ENCODE assay signal across 20 cellular contexts in genomic region chr22:31281733-31282132, GRCh38. TPM values are rescaled to one million over a fixed set of nuclear protein-coding genes. Genes with fewer than 3 reads are reported as not detected.
DNase-seq lines count a peak whose midpoint lies in the region; ATAC-seq and TF ChIP-seq lines count a peak whose summit lies in the region.
"Had no signal": no experiment of that assay in that cellular context is flagged by ENCODE, and none has a peak within 500 bp of the region (broad histone marks: within the 10 kb centered on the region; RNA-seq: fewer than 3 reads in every experiment).

No MANE protein-coding gene starts in this region.

- DNase-seq in activated T-cell treated with anti-CD3 and anti-CD28 coated beads, Interleukin-2, amount 50 U/mL, for 72 hours, result no peak
- no peak for DNase-seq in activated T-cell treated with anti-CD3 and anti-CD28 coated beads, Interleukin-2, amount 50 U/mL, for 48 hours
- DNase-seq in T-helper 17 cell (no peak), epithelial cell of prostate (ENCODE audit: low read depth, low spot score) (no peak), spleen (no peak), amygdala (lab: John Stamatoyannopoulos, UW) (no peak), cortex of kidney (lab: John Stamatoyannopoulos, UW) (no peak)
- DNase-seq in activated T-helper 2 cell treated with anti-CD3 and anti-CD28 coated beads, Interferon-gamma antibody, Interleukin-2, Interleukin-4, amounts not matched to agents 10 μg/mL and 5 μg/mL and 100 μg/mL, durations not matched to agents 14 hours and 24 hours and 36 hours (ENCODE audit: low spot score), result no peak
- DNase-seq: activated CD8-positive, alpha-beta memory T cell treated with anti-CD3 and anti-CD28 coated beads, Interleukin-2, amount 50 U/mL, for 4 hours; central memory CD4-positive, alpha-beta T cell; hippocampal formation; kidney glomerular epithelial cell; NCI-H1092 treated with DMSO at 0.1 percent for 48 hours; NCI-H2081; NCI-H510A; retina; SIG-M5; stimulated activated naive B cell treated with anti-CD40 and anti-IgM and Interleukin-4, amounts not matched to agents 10 μg/mL and 1 μg/mL and 100 μg/mL, for 72 hours; T1000 had no signal

- H3K27ac Mint-ChIP-seq in activated T-cell treated with anti-CD3 and anti-CD28 coated beads, Interleukin-2, amount 50 U/mL, for 72 hours, result peak overlapping the region; percentile 71
- H3K27ac Mint-ChIP-seq in T-helper 17 cell, result peak overlapping the region; percentile 100
- H3K27ac Mint-ChIP-seq in activated T-helper 2 cell treated with anti-CD3 and anti-CD28 coated beads, Interferon-gamma antibody, Interleukin-2, Interleukin-4, amounts not matched to agents 10 μg/mL and 5 μg/mL and 100 μg/mL, durations not matched to agents 14 hours and 24 hours and 36 hours, result no peak overlapping the region

- intact Hi-C loops in spleen (cut with DNase I; ENCODE audit: low total_unique reads), result no loop called here
- intact Hi-C loops in activated T-helper 2 cell treated with anti-CD3 and anti-CD28 coated beads, Interferon-gamma antibody, Interleukin-2, Interleukin-4, amounts not matched to agents 10 μg/mL and 5 μg/mL and 100 μg/mL, durations not matched to agents 14 hours and 24 hours and 36 hours (cut with micrococcal nuclease), result no loop called here

- H3K27me3 ChIP-seq in spleen (replicated peaks in 1 of 7), result no peaks in the 10 kb centered on the region
- H3K27me3 ChIP-seq: neutrophil had no signal

- no peak for TF ChIP-seq CTCF in spleen (IDR thresholded peaks at IDR 0.05 in 8 of 11, conservative IDR thresholded peaks at IDR 0.05 in 3 of 11)

- no peaks in the 10 kb centered on the region for H3K9me3 Mint-ChIP-seq in activated T-cell treated with anti-CD3 and anti-CD28 coated beads, Interleukin-2, amount 50 U/mL, for 72 hours
- H3K9me3 Mint-ChIP-seq in activated T-helper 2 cell treated with anti-CD3 and anti-CD28 coated beads, Interferon-gamma antibody, Interleukin-2, Interleukin-4, amounts not matched to agents 10 μg/mL and 5 μg/mL and 100 μg/mL, durations not matched to agents 14 hours and 24 hours and 36 hours, result no peaks in the 10 kb centered on the region
- H3K9me3 Mint-ChIP-seq: stimulated activated naive B cell treated with anti-CD40 and anti-IgM and Interleukin-4, amounts not matched to agents 10 μg/mL and 1 μg/mL and 100 μg/mL, for 72 hours had no signal

- H3K4me1 ChIP-seq in spleen, result peaks cover 20 to 90% (median 54%) of the 10 kb centered on the region in 6 donors

- H3K9me3 ChIP-seq in T-helper 17 cell (ENCODE audit: control insufficient read depth, low read length, poor library complexity, severe bottlenecking) (no peaks in the 10 kb centered on the region), spleen (no peaks in the 10 kb centered on the region)

- no peaks in the 10 kb centered on the region for H3K27me3 Mint-ChIP-seq in activated T-cell treated with anti-CD3 and anti-CD28 coated beads, Interleukin-2, amount 50 U/mL, for 72 hours (ENCODE audit: low read depth)
- H3K27me3 Mint-ChIP-seq in T-helper 17 cell, result no peaks in the 10 kb centered on the region
- H3K27me3 Mint-ChIP-seq in activated T-helper 2 cell treated with anti-CD3 and anti-CD28 coated beads, Interferon-gamma antibody, Interleukin-2, Interleukin-4, amounts not matched to agents 10 μg/mL and 5 μg/mL and 100 μg/mL, durations not matched to agents 14 hours and 24 hours and 36 hours (ENCODE audit: low read depth), result no peaks in the 10 kb centered on the region
- H3K27me3 Mint-ChIP-seq: stimulated activated naive B cell treated with anti-CD40 and anti-IgM and Interleukin-4, amounts not matched to agents 10 μg/mL and 1 μg/mL and 100 μg/mL, for 72 hours had no signal

- peaks cover 72% of the 10 kb centered on the region for H3K4me1 Mint-ChIP-seq in activated T-cell treated with anti-CD3 and anti-CD28 coated beads, Interleukin-2, amount 50 U/mL, for 72 hours (ENCODE audit: low read depth)
- peaks cover 72% of the 10 kb centered on the region for H3K4me1 Mint-ChIP-seq in T-helper 17 cell
- H3K4me1 Mint-ChIP-seq in activated T-helper 2 cell treated with anti-CD3 and anti-CD28 coated beads, Interferon-gamma antibody, Interleukin-2, Interleukin-4, amounts not matched to agents 10 μg/mL and 5 μg/mL and 100 μg/mL, durations not matched to agents 14 hours and 24 hours and 36 hours (ENCODE audit: low read depth), result peaks cover 49% of the 10 kb centered on the region

- H3K4me3 ChIP-seq in spleen, result no peak overlapping the region

- H3K36me3 ChIP-seq in spleen, result peaks cover 3 to 99% (median 79%) of the 10 kb centered on the region in 6 donors

- peak overlapping the region; percentile 47 for H3K27ac ChIP-seq in epithelial cell of prostate
- peak overlapping the region in 7 of 8 donors; percentile 20 to 99 (median 98) for H3K27ac ChIP-seq in spleen

- H3K36me3 Mint-ChIP-seq in activated T-cell treated with anti-CD3 and anti-CD28 coated beads, Interleukin-2, amount 50 U/mL, for 72 hours (ENCODE audit: insufficient read depth in 2 of 2), result peaks cover 9 to 10% of the 10 kb centered on the region in 2 donors
- H3K36me3 Mint-ChIP-seq in T-helper 17 cell (ENCODE audit: low read depth), result peaks cover 9% of the 10 kb centered on the region
- H3K36me3 Mint-ChIP-seq in activated T-helper 2 cell treated with anti-CD3 and anti-CD28 coated beads, Interferon-gamma antibody, Interleukin-2, Interleukin-4, amounts not matched to agents 10 μg/mL and 5 μg/mL and 100 μg/mL, durations not matched to agents 14 hours and 24 hours and 36 hours (ENCODE audit: low read depth), result peaks cover 62% of the 10 kb centered on the region

- H3K4me3 Mint-ChIP-seq in activated T-cell treated with anti-CD3 and anti-CD28 coated beads, Interleukin-2, amount 50 U/mL, for 72 hours, result no peak overlapping the region
- peak overlapping the region; percentile 74 for H3K4me3 Mint-ChIP-seq in T-helper 17 cell
- H3K4me3 Mint-ChIP-seq in activated T-helper 2 cell treated with anti-CD3 and anti-CD28 coated beads, Interferon-gamma antibody, Interleukin-2, Interleukin-4, amounts not matched to agents 10 μg/mL and 5 μg/mL and 100 μg/mL, durations not matched to agents 14 hours and 24 hours and 36 hours (ENCODE audit: low read depth), result no peak overlapping the region
- H3K4me3 Mint-ChIP-seq: stimulated activated naive B cell treated with anti-CD40 and anti-IgM and Interleukin-4, amounts not matched to agents 10 μg/mL and 1 μg/mL and 100 μg/mL, for 72 hours had no signal

- 9 to 57% (median 47%) methylated on average over 4 of the region's 4 CpGs for WGBS in spleen, 5 donors

- no peak for TF ChIP-seq POLR2A in spleen (IDR thresholded peaks at IDR 0.05)

- no peak for ATAC-seq in activated T-cell treated with anti-CD3 and anti-CD28 coated beads, Interleukin-2, amount 50 U/mL, for 72 hours (replicated peaks in 1 of 2)
- ATAC-seq in T-helper 17 cell, result no peak
- ATAC-seq: stimulated activated naive B cell treated with anti-CD40 and anti-IgM and Interleukin-4, amounts not matched to agents 10 μg/mL and 1 μg/mL and 100 μg/mL, for 72 hours had no signal

RNA-seq across cellular contexts. Expression of gene PIK3IP1, which starts 10.6 kb away (rescaled TPM):
- 10 to 100 TPM; 34.1 to 39.5 TPM for total RNA-seq in activated T-cell treated with anti-CD3 and anti-CD28 coated beads, Interleukin-2, amount 50 U/mL, for 72 hours
- total RNA-seq in T-helper 17 cell (100 to 1,000 TPM; 388 to 426 TPM), spleen (100 to 1,000 TPM in 5 of 7 donors, 10 to 100 TPM in 2; 36.6 to 152 (median 104) TPM)
- 10 to 100 TPM; 36.1 to 94.7 (median 40.6) TPM for polyA plus RNA-seq in spleen
- 9.3 and 10.4 TPM in 2 replicates for total RNA-seq in activated T-helper 2 cell treated with anti-CD3 and anti-CD28 coated beads, Interferon-gamma antibody, Interleukin-2, Interleukin-4, amounts not matched to agents 10 μg/mL and 5 μg/mL and 100 μg/mL, durations not matched to agents 14 hours and 24 hours and 36 hours
